Comparison of ENCODE assay signal across 9 cellular contexts in genomic region chr1:160522622-160523345, GRCh38. TPM values are rescaled to one million over a fixed set of nuclear protein-coding genes. Genes with fewer than 3 reads are reported as not detected.
DNase-seq lines count a peak whose midpoint lies in the region; ATAC-seq, FAIRE-seq and TF ChIP-seq lines count a peak whose summit lies in the region.
"Had no signal": no experiment of that assay in that cellular context is flagged by ENCODE, and none has a peak within 500 bp of the region (broad histone marks: within the 10 kb centered on the region; RNA-seq: fewer than 3 reads in every experiment).

SLAMF6 (minus strand) TSS chr1:160523255; CDS start chr1:160523192, 63 bp downstream.

- H3K27me3 ChIP-seq in mucosa of rectum (ENCODE audit: control insufficient read depth in 2 of 2, insufficient read depth in 2 of 2, low read length in 2 of 2) (no peaks in the 10 kb centered on the region), prostate gland (replicated peaks; ENCODE audit: insufficient read depth) (no peaks in the 10 kb centered on the region)
- H3K27me3 ChIP-seq: cardiac muscle cell had no signal

- TF ChIP-seq POLR2A in prostate gland (IDR thresholded peaks at IDR 0.05), result no peak

- 76% methylated on average over 11 of the region's 11 CpGs for WGBS in prostate gland

- DNase-seq in GM10266 (ENCODE audit: extremely low spot score) (peak; percentile 45), frontal cortex (ENCODE audit: low spot score in 2 of 2) (no peak), NCI-H128 (lab: John Stamatoyannopoulos, UW; ENCODE audit: unreplicated experiment) (no peak), prostate gland (ENCODE audit: low spot score) (no peak), cerebellar cortex (ENCODE audit: low spot score) (no peak)
- DNase-seq in activated CD4-positive, alpha-beta T cell treated with anti-CD3 and anti-CD28 coated beads, Interleukin-2, amount 50 U/mL, for 1 hour, result peak; percentile 36

- no peaks in the 10 kb centered on the region for H3K36me3 ChIP-seq in mucosa of rectum (ENCODE audit: control insufficient read depth in 2 of 2, insufficient read depth in 2 of 2, low read length in 2 of 2)
- H3K36me3 ChIP-seq in prostate gland, result no peaks in the 10 kb centered on the region
- H3K36me3 ChIP-seq: cardiac muscle cell had no signal

- intact Hi-C loops in prostate gland (cut with DNase I), result no loop called here

- H3K27ac ChIP-seq in mucosa of rectum (ENCODE audit: low read depth in 2 of 2, low read length in 2 of 2), result peak within 1 kb of the TSS; percentile 19 to 77
- no peak within 1 kb of the TSS for H3K27ac ChIP-seq in prostate gland
- H3K27ac ChIP-seq: cardiac muscle cell had no signal

- H3K4me3 ChIP-seq in mucosa of rectum (ENCODE audit: low read length in 2 of 2) (peak within 1 kb of the TSS; percentile 62 to 77), prostate gland (no peak within 1 kb of the TSS)
- H3K4me3 ChIP-seq: cardiac muscle cell had no signal

- peak; percentile 69 for ATAC-seq in HG02870 (IDR thresholded peaks at IDR 0.05; ENCODE audit: unreplicated experiment)

- H3K4me1 ChIP-seq in mucosa of rectum (ENCODE audit: control insufficient read depth in 2 of 2, insufficient read depth in 2 of 2, low read length in 2 of 2) (peaks cover 0 to 5% of the 10 kb centered on the region in 2 donors), prostate gland (replicated peaks) (no peaks in the 10 kb centered on the region)

- no peak for FAIRE-seq in frontal cortex (lab: Jason Lieb, UNC)

- H3K9me3 ChIP-seq in mucosa of rectum (ENCODE audit: control insufficient read depth in 2 of 2, low read length in 2 of 2), result no peaks in the 10 kb centered on the region
- H3K9me3 ChIP-seq in prostate gland, result no peaks in the 10 kb centered on the region

- TF ChIP-seq CTCF in GM10266 (IDR thresholded peaks at IDR 0.05; ENCODE audit: control insufficient read depth, insufficient read depth, low read depth, missing control alignments) (no peak), prostate gland (IDR thresholded peaks at IDR 0.05) (no peak)

- H3K9ac ChIP-seq in mucosa of rectum (ENCODE audit: low read depth in 1 of 2, low read length in 2 of 2), result peak within 1 kb of the TSS; percentile 36 to 85

RNA-seq across cellular contexts. Expression of gene SLAMF6, which starts in this region (rescaled TPM):
- under 0.01 TPM for total RNA-seq in frontal cortex
- total RNA-seq in prostate gland, result 1 to 10 TPM in 1 of 2 donors, under 1 TPM in 1; 0.64 to 1.4 TPM
- total RNA-seq: cardiac muscle cell had no signal

Comparison
In these comparisons a context has a peak if more than half of its experiments do, and no peak if none do; other contexts are left out.
1. DNase-seq: peak in GM10266 (single experiment) and activated CD4-positive, alpha-beta T cell treated with anti-CD3 and anti-CD28 coated beads, Interleukin-2, amount 50 U/mL, for 1 hour (single experiment); none in frontal cortex (0 of 2), NCI-H128 (single experiment), prostate gland (single experiment) and cerebellar cortex (single experiment).
2. H3K27ac ChIP-seq: peak in mucosa of rectum (2 of 2); none in prostate gland (0 of 2).
3. H3K4me3 ChIP-seq: peak in mucosa of rectum (2 of 2); none in prostate gland (0 of 2).